Comparison of ENCODE assay signal across 9 cellular contexts in the genomic region with DNA sequence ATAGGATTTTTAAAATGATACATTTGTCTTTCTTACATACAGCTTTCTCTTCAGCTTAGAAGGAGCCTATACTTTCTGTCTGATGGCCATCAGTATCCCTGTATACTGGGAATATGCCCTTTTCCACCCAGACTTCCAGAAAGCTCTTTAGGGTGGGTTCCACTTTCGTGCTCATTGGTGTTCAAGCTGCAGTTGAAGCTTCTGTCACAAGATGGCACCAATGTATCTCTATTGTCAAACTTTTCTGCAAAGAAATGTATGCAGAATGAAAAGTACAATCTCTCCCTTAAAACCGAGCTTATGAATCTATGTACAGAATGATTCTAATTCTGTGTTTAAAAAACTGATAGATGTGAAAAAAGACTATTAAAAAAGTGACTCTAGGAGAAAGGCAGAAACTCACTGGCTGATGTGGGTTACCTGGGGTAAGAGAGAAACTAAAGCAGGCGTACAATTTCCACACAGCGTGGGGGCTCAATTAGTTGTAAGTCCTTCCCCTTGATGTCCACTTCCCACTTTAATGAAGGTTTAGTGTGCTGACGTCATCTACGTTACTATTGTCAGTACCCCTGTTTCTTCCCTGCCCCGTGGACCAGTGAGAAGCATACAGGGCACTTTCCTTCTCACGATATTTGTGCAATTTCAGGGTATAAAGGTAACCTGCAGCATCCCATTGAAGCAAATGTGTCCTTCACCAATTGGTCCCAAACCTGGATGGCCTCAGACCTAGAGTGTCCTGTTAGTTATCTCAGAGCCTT. TPM values are rescaled to one million over a fixed set of nuclear protein-coding genes. Genes with fewer than 3 reads are reported as not detected.
DNase-seq lines count a peak whose midpoint lies in the region; ATAC-seq and TF ChIP-seq lines count a peak whose summit lies in the region.
"Had no signal": no experiment of that assay in that cellular context is flagged by ENCODE, and none has a peak within 500 bp of the region (broad histone marks: within the 10 kb centered on the region; RNA-seq: fewer than 3 reads in every experiment).

No MANE protein-coding gene starts in this region.

- peaks cover 0 to 8% (median 0%) of the 10 kb centered on the region in 4 donors for H3K9me3 ChIP-seq in upper lobe of left lung
- H3K9me3 ChIP-seq: SJSA1 had no signal

- 46 to 60% methylated on average over 8 of the region's 8 CpGs for WGBS in upper lobe of left lung, 2 donors

- H3K36me3 Mint-ChIP-seq in stimulated activated memory B cell treated with anti-CD40 and anti-IgM and Interleukin-4, amounts not matched to agents 10 μg/mL and 1 μg/mL and 100 μg/mL, for 72 hours, result no peaks in the 10 kb centered on the region

- H3K9me3 Mint-ChIP-seq in stimulated activated memory B cell treated with anti-CD40 and anti-IgM and Interleukin-4, amounts not matched to agents 10 μg/mL and 1 μg/mL and 100 μg/mL, for 72 hours, result no peaks in the 10 kb centered on the region

- no peak for TF ChIP-seq POLR2A in upper lobe of left lung (IDR thresholded peaks at IDR 0.05)

- TF ChIP-seq CTCF in VCaP (conservative IDR thresholded peaks at IDR 0.05) (peak; percentile 53; the same call in 1 of the 2 replicates), upper lobe of left lung (IDR thresholded peaks at IDR 0.05) (peak in 4 of 6 experiments; percentile 28 to 37 (median 35))

- no peaks in the 10 kb centered on the region for H3K4me1 Mint-ChIP-seq in stimulated activated memory B cell treated with anti-CD40 and anti-IgM and Interleukin-4, amounts not matched to agents 10 μg/mL and 1 μg/mL and 100 μg/mL, for 72 hours

- H3K27me3 ChIP-seq in upper lobe of left lung, result no peaks in the 10 kb centered on the region
- H3K27me3 ChIP-seq: SJSA1 had no signal

- H3K4me1 ChIP-seq in upper lobe of left lung, result no peaks in the 10 kb centered on the region
- H3K4me1 ChIP-seq: SJSA1 had no signal

- no peak overlapping the region for H3K4me3 ChIP-seq in upper lobe of left lung
- H3K4me3 ChIP-seq: SJSA1 had no signal

- no peak overlapping the region for H3K27ac Mint-ChIP-seq in stimulated activated memory B cell treated with anti-CD40 and anti-IgM and Interleukin-4, amounts not matched to agents 10 μg/mL and 1 μg/mL and 100 μg/mL, for 72 hours

- ATAC-seq in upper lobe of left lung (ENCODE audit: low FRiP score in 2 of 2) (no peak), HG03439 (IDR thresholded peaks at IDR 0.05; ENCODE audit: unreplicated experiment) (no peak)
- no peak for ATAC-seq in stimulated activated memory B cell treated with anti-CD40 and anti-IgM and Interleukin-4, amounts not matched to agents 10 μg/mL and 1 μg/mL and 100 μg/mL, for 72 hours

- DNase-seq in DMS53 treated with DMSO at 0.1 percent for 48 hours (lab: John Stamatoyannopoulos, UW; ENCODE audit: unreplicated experiment) (peak; percentile 7), HCEC 1CT (peak; percentile 1), hepatic stellate cell (ENCODE audit: low spot score) (peak; percentile 2), upper lobe of left lung (no peak), NCI-H146 (lab: John Stamatoyannopoulos, UW) (no peak)

- H3K27ac ChIP-seq in VCaP (no peak overlapping the region), upper lobe of left lung (no peak overlapping the region)
- H3K27ac ChIP-seq: SJSA1 had no signal

- TF ChIP-seq EP300 in upper lobe of left lung (IDR thresholded peaks at IDR 0.05), result no peak

- no peaks in the 10 kb centered on the region for H3K36me3 ChIP-seq in upper lobe of left lung
- H3K36me3 ChIP-seq: SJSA1 had no signal

- H3K4me3 Mint-ChIP-seq in stimulated activated memory B cell treated with anti-CD40 and anti-IgM and Interleukin-4, amounts not matched to agents 10 μg/mL and 1 μg/mL and 100 μg/mL, for 72 hours, result no peak overlapping the region

- peaks cover 8% of the 10 kb centered on the region for H3K27me3 Mint-ChIP-seq in stimulated activated memory B cell treated with anti-CD40 and anti-IgM and Interleukin-4, amounts not matched to agents 10 μg/mL and 1 μg/mL and 100 μg/mL, for 72 hours

RNA-seq across cellular contexts. Expression of gene TCEAL2, which starts 57.3 kb away (rescaled TPM):
- 1 to 10 TPM in 5 of 6 donors, not detected in 1; 1.4 to 7.7 (median 3.2) TPM for total RNA-seq in upper lobe of left lung
- total RNA-seq: SJSA1 had no signal

Comparison
In these comparisons a context has a peak if more than half of its experiments do, and no peak if none do; other contexts are left out.
1. DNase-seq: peak in DMS53 treated with DMSO at 0.1 percent for 48 hours (single experiment), HCEC 1CT (single experiment) and hepatic stellate cell (single experiment); none in upper lobe of left lung (0 of 2) and NCI-H146 (single experiment).